In genomic region chr7:82945480-82945879, GRCh38 we compare ENCODE assay signal across 19 cellular contexts.
"Had no signal": no experiment of that assay in that cellular context is flagged by ENCODE, and none has a peak within 500 bp of the region (broad histone marks: within the 10 kb centered on the region; RNA-seq: fewer than 3 reads in every experiment).

No MANE protein-coding gene starts in this region.

- H3K4me3 ChIP-seq: dorsolateral prefrontal cortex, lower lobe of right lung, ovary, smooth muscle cell, suprapubic skin had no signal

- H3K27me3 ChIP-seq: dorsolateral prefrontal cortex, ovary, suprapubic skin had no signal

- H3K27ac ChIP-seq: dorsolateral prefrontal cortex, lower lobe of right lung, ovary, suprapubic skin, WERI-Rb-1 had no signal

- ATAC-seq: lower lobe of right lung; natural killer cell; sciatic nerve; stimulated activated naive CD8-positive, alpha-beta T cell treated with anti-CD3 and anti-CD28 coated beads, Interleukin-15, amount 100 ng/mL, for 72 hours; T-helper 17 cell had no signal

- DNase-seq: activated CD4-positive, alpha-beta T cell treated with anti-CD3 and anti-CD28 coated beads for 1 hour; activated CD8-positive, alpha-beta memory T cell treated with anti-CD3 and anti-CD28 coated beads for 24 hours; activated CD8-positive, alpha-beta memory T cell treated with anti-CD3 and anti-CD28 coated beads, Interleukin-2, amount 50 U/mL, for 48 hours; activated naive CD4-positive, alpha-beta T cell; activated naive CD8-positive, alpha-beta T cell treated with anti-CD3 and anti-CD28 coated beads for 36 hours; amniotic stem cell; caudate nucleus; dorsolateral prefrontal cortex; endodermal cell; lower lobe of right lung; natural killer cell; ovary; stimulated activated CD4-positive, alpha-beta T cell treated with anti-CD3 and anti-CD28 coated beads, Interleukin-4, amount 100 ng/mL, for 1 hour; stimulated activated naive CD8-positive, alpha-beta T cell treated with anti-CD3 and anti-CD28 coated beads, Interleukin-15, amount 100 ng/mL, for 72 hours; T-helper 17 cell; WERI-Rb-1 had no signal

- H3K4me1 ChIP-seq: lower lobe of right lung, suprapubic skin had no signal
